In the genomic region with DNA sequence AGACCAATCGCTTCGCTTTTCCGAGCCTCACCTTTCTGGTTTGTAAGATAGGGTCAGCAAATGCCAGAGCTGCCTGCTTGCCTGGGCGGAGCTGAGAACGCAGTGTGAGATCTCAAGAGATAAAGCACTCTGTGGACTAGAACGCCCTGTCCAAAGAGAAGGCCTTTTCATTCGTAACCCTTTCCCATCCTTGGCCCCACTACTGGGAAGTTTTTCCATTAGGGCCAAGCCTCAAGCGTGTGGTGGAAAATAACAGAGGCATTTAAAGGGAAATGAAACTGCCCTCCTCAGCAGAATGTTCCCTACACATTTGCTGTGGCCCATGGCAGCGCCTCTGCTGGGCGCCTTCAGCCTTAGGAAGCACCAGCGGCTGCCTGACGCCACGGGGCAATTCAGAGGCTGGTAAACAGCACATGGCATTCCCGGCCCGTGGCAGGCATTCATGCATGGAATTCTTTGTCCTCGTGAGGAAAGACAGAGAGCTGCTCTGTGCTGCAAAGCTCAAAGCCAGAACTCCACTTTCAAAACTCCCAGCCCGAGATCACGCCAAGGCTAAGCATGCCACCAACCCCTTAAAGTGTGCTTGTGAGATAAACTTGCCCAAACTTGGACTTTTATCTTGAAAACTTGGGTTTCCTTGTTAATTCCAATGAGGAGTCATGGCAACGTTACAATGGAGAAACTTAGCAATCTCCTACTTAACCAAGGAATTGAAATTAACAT, we compare ENCODE assay signal across 1 cellular context.
TF ChIP-seq lines count a peak whose summit lies in the region.

No MANE protein-coding gene starts in this region.

TF ChIP-seq in HEK293T, 16 proteins besides CTCF, POLR2A, EP300 and RAD21 (continued from another document):
- TF ChIP-seq ARNT (IDR thresholded peaks at IDR 0.05) = no peak
- TF ChIP-seq SUZ12 (IDR thresholded peaks at IDR 0.05) = no peak
- TF ChIP-seq FOXK2 (IDR thresholded peaks at IDR 0.05) = no peak
- TF ChIP-seq FOXM1 (IDR thresholded peaks at IDR 0.05; ENCODE audit: borderline replicate concordance) = no peak
- TF ChIP-seq HDGF (IDR thresholded peaks at IDR 0.05; ENCODE audit: borderline replicate concordance) = no peak
TF ChIP-seq in HEK293T: peak in this region for 0.
